ENCODE assay signal across 8 cellular contexts in genomic region chr3:129121792-129122696, GRCh38. TPM values are rescaled to one million over a fixed set of nuclear protein-coding genes. Genes with fewer than 3 reads are reported as not detected.
DNase-seq lines count a peak whose midpoint lies in the region; ATAC-seq and TF ChIP-seq lines count a peak whose summit lies in the region.

Gene RAB43, minus strand, starts transcription at chr3:129121804. Its CDS starts 315 bp downstream, at chr3:129121489.

- peaks cover 53 to 80% (median 74%) of the 10 kb centered on the region in 10 experiments for H3K4me1 ChIP-seq in BLaER1 treated with 17β-estradiol and CSF1 and Interleukin-3, amounts not matched to agents 10 nM and 100 nM
- peaks cover 0 to 39% (median 13%) of the 10 kb centered on the region in 4 donors for H3K4me1 ChIP-seq in Peyer's patch

- H3K36me3 ChIP-seq in BLaER1 treated with 17β-estradiol and CSF1 and Interleukin-3, amounts not matched to agents 10 nM and 100 nM: peaks cover 7 to 30% (median 21%) of the 10 kb centered on the region in 11 experiments; a peak in 19 of 22 replicates
- peaks cover 0 to 4% (median 0%) of the 10 kb centered on the region in 3 donors for H3K36me3 ChIP-seq in Peyer's patch

- H3K27ac Mint-ChIP-seq in activated T-helper 2 cell treated with anti-CD3 and anti-CD28 coated beads, Interferon-gamma antibody, Interleukin-2, Interleukin-4, amounts not matched to agents 10 μg/mL and 5 μg/mL and 100 μg/mL, durations not matched to agents 14 hours and 24 hours and 36 hours: peak within 1 kb of the TSS; percentile 97
- H3K27ac Mint-ChIP-seq in naive B cell: peak within 1 kb of the TSS; percentile 30 to 97 (median 94)

- H3K9me3 ChIP-seq in BLaER1 treated with 17β-estradiol and CSF1 and Interleukin-3, amounts not matched to agents 10 nM and 100 nM (replicated peaks in 1 of 11): no peaks in the 10 kb centered on the region
- no peaks in the 10 kb centered on the region for H3K9me3 ChIP-seq in Peyer's patch

- peaks cover 0 to 22% (median 0%) of the 10 kb centered on the region in 11 experiments; a peak in 5 of 22 replicates for H3K27me3 ChIP-seq in BLaER1 treated with 17β-estradiol and CSF1 and Interleukin-3, amounts not matched to agents 10 nM and 100 nM
- no peaks in the 10 kb centered on the region for H3K27me3 ChIP-seq in Peyer's patch

- H3K36me3 Mint-ChIP-seq in activated T-helper 2 cell treated with anti-CD3 and anti-CD28 coated beads, Interferon-gamma antibody, Interleukin-2, Interleukin-4, amounts not matched to agents 10 μg/mL and 5 μg/mL and 100 μg/mL, durations not matched to agents 14 hours and 24 hours and 36 hours (ENCODE audit: low read depth): peaks cover 41% of the 10 kb centered on the region
- peaks cover 0 to 4% of the 10 kb centered on the region in 2 donors for H3K36me3 Mint-ChIP-seq in naive B cell

- H3K27me3 Mint-ChIP-seq in activated T-helper 2 cell treated with anti-CD3 and anti-CD28 coated beads, Interferon-gamma antibody, Interleukin-2, Interleukin-4, amounts not matched to agents 10 μg/mL and 5 μg/mL and 100 μg/mL, durations not matched to agents 14 hours and 24 hours and 36 hours (ENCODE audit: low read depth): no peaks in the 10 kb centered on the region
- H3K27me3 Mint-ChIP-seq in naive B cell: no peaks in the 10 kb centered on the region

- peaks cover 41% of the 10 kb centered on the region for H3K4me1 Mint-ChIP-seq in activated T-helper 2 cell treated with anti-CD3 and anti-CD28 coated beads, Interferon-gamma antibody, Interleukin-2, Interleukin-4, amounts not matched to agents 10 μg/mL and 5 μg/mL and 100 μg/mL, durations not matched to agents 14 hours and 24 hours and 36 hours (ENCODE audit: low read depth)
- H3K4me1 Mint-ChIP-seq in naive B cell: peaks cover 43 to 56% (median 46%) of the 10 kb centered on the region in 3 donors

- H3K9ac ChIP-seq in BLaER1 treated with 17β-estradiol and CSF1 and Interleukin-3, amounts not matched to agents 10 nM and 100 nM: peak within 1 kb of the TSS; percentile 89 to 99 (median 96)

- peak within 1 kb of the TSS; percentile 78 to 92 (median 90) for H3K4me3 ChIP-seq in BLaER1 treated with 17β-estradiol and CSF1 and Interleukin-3, amounts not matched to agents 10 nM and 100 nM
- peak within 1 kb of the TSS; percentile 65 to 95 (median 89) for H3K4me3 ChIP-seq in Peyer's patch

- ATAC-seq in GM19463 (IDR thresholded peaks at IDR 0.05; ENCODE audit: unreplicated experiment) (peak; percentile 43), naive B cell (ENCODE audit: low read depth in 2 of 2) (peak; percentile 60 to 62)

- intact Hi-C loops in activated T-helper 2 cell treated with anti-CD3 and anti-CD28 coated beads, Interferon-gamma antibody, Interleukin-2, Interleukin-4, amounts not matched to agents 10 μg/mL and 5 μg/mL and 100 μg/mL, durations not matched to agents 14 hours and 24 hours and 36 hours (cut with micrococcal nuclease): loop anchor here (2.0 to 5.0 kb wide), 4 partner anchors 61 to 320 kb away; partner anchors contain the start of genes CNBP and IFT122

- peaks cover 17 to 72% (median 33%) of the 10 kb centered on the region in 11 experiments; a peak in 21 of 22 replicates for H4K20me1 ChIP-seq in BLaER1 treated with 17β-estradiol and CSF1 and Interleukin-3, amounts not matched to agents 10 nM and 100 nM

- no peak for TF ChIP-seq CTCF in Peyer's patch (IDR thresholded peaks at IDR 0.05)

- peak in 66 of 76 experiments; percentile 3 to 84 (median 63) for DNase-seq in HUDEP-2 (lab: John Stamatoyannopoulos, UW; ENCODE audit: unreplicated experiment in 76 of 76)
- DNase-seq in Peyer's patch: peak; percentile 89 to 94 (median 94)
- DNase-seq in activated T-helper 2 cell treated with anti-CD3 and anti-CD28 coated beads, Interferon-gamma antibody, Interleukin-2, Interleukin-4, amounts not matched to agents 10 μg/mL and 5 μg/mL and 100 μg/mL, durations not matched to agents 14 hours and 24 hours and 36 hours (ENCODE audit: low spot score): peak; percentile 80
- DNase-seq in fibroblast of gingiva (ENCODE audit: low read depth): peak; percentile 77
- DNase-seq in naive B cell: peak; percentile 84
- DNase-seq in stimulated activated CD8-positive, alpha-beta memory T cell treated with anti-CD3 and anti-CD28 coated beads, Interleukin-7, amount 100 ng/mL, for 4 hours (ENCODE audit: low read depth in 2 of 2): peak; percentile 80 to 84

- no peaks in the 10 kb centered on the region for H3K9me3 Mint-ChIP-seq in activated T-helper 2 cell treated with anti-CD3 and anti-CD28 coated beads, Interferon-gamma antibody, Interleukin-2, Interleukin-4, amounts not matched to agents 10 μg/mL and 5 μg/mL and 100 μg/mL, durations not matched to agents 14 hours and 24 hours and 36 hours
- no peaks in the 10 kb centered on the region for H3K9me3 Mint-ChIP-seq in naive B cell

- H3K4me2 ChIP-seq in BLaER1 treated with 17β-estradiol and CSF1 and Interleukin-3, amounts not matched to agents 10 nM and 100 nM: peak within 1 kb of the TSS; percentile 82 to 100 (median 98)

- H3K27ac ChIP-seq in BLaER1 treated with 17β-estradiol and CSF1 and Interleukin-3, amounts not matched to agents 10 nM and 100 nM: peak within 1 kb of the TSS; percentile 90 to 100 (median 96)
- H3K27ac ChIP-seq in Peyer's patch: peak within 1 kb of the TSS; percentile 85 to 98 (median 94)

- TF ChIP-seq POLR2A in Peyer's patch (IDR thresholded peaks at IDR 0.05): no peak

- H3K4me3 Mint-ChIP-seq in activated T-helper 2 cell treated with anti-CD3 and anti-CD28 coated beads, Interferon-gamma antibody, Interleukin-2, Interleukin-4, amounts not matched to agents 10 μg/mL and 5 μg/mL and 100 μg/mL, durations not matched to agents 14 hours and 24 hours and 36 hours (ENCODE audit: low read depth): peak within 1 kb of the TSS; percentile 94
- peak within 1 kb of the TSS; percentile 84 to 96 (median 94) for H3K4me3 Mint-ChIP-seq in naive B cell

RNA-seq across cellular contexts. Expression of gene RAB43, which starts in this region (rescaled TPM):
- total RNA-seq in Peyer's patch: 10 to 100 TPM in 3 of 4 donors, 1 to 10 TPM in 1; 9.1 to 18.7 (median 11.3) TPM
- 30.7 and 32.1 TPM in 2 replicates for total RNA-seq in activated T-helper 2 cell treated with anti-CD3 and anti-CD28 coated beads, Interferon-gamma antibody, Interleukin-2, Interleukin-4, amounts not matched to agents 10 μg/mL and 5 μg/mL and 100 μg/mL, durations not matched to agents 14 hours and 24 hours and 36 hours
- polyA plus RNA-seq in naive B cell (ENCODE audit: low read depth in 6 of 6): 10 to 100 TPM in 2 of 6 donors, 1 to 10 TPM in 4; 4.0 to 10.7 (median 7.0) TPM

Comparison
In these comparisons a context has a peak if more than half of its experiments do, and no peak if none do; other contexts are left out.
1. Peak in every context shown above with its lines: DNase-seq, ATAC-seq, H3K4me3 ChIP-seq and H3K27ac ChIP-seq.